ENCODE assay signal across 27 cellular contexts in genomic region chr5:175733017-175733416, GRCh38.
"Had no signal": no experiment of that assay in that cellular context is flagged by ENCODE, and none has a peak within 500 bp of the region (broad histone marks: within the 10 kb centered on the region; RNA-seq: fewer than 3 reads in every experiment).

No MANE protein-coding gene starts in this region.

- H3K36me3 ChIP-seq: esophagus muscularis mucosa, gastroesophageal sphincter, right lobe of liver, suprapubic skin, transverse colon, upper lobe of right lung, uterus had no signal

- DNase-seq: effector CD4-positive, alpha-beta T cell; foreskin keratinocyte; glutamatergic neuron; natural killer cell; right lobe of liver; stimulated activated CD4-positive, alpha-beta T cell treated with anti-CD3 and anti-CD28 coated beads, Interleukin-12 subunit alpha, Interleukin-12 subunit beta, amount 100 ng/mL, for 4 hours; stimulated activated CD4-positive, alpha-beta T cell treated with anti-CD3 and anti-CD28 coated beads, Interleukin-1b, Interleukin-23, amount 100 ng/mL, for 48 hours; stimulated activated CD4-positive, alpha-beta T cell treated with anti-CD3 and anti-CD28 coated beads, Interleukin-4, amount 100 ng/mL, for 1 hour; stimulated activated CD8-positive, alpha-beta memory T cell treated with anti-CD3 and anti-CD28 coated beads, Interleukin-4, amount 100 ng/mL, for 48 hours; stimulated activated naive CD4-positive, alpha-beta T cell; stimulated activated naive CD8-positive, alpha-beta T cell treated with anti-CD3 and anti-CD28 coated beads, Interleukin-15, amount 100 ng/mL, for 72 hours; transverse colon; upper lobe of right lung; uterus had no signal

- H3K9me3 ChIP-seq: right lobe of liver, suprapubic skin, transverse colon, upper lobe of right lung, uterus had no signal

- H3K36me3 Mint-ChIP-seq: memory B cell, natural killer cell had no signal

- H3K4me2 ChIP-seq: smooth muscle cell had no signal

- H3K4me1 ChIP-seq: foreskin keratinocyte, right lobe of liver, transverse colon, upper lobe of right lung, uterus had no signal

- H3K9me3 Mint-ChIP-seq: memory B cell; natural killer cell; stimulated activated naive CD8-positive, alpha-beta T cell treated with anti-CD3 and anti-CD28 coated beads, Interleukin-15, amount 100 ng/mL, for 72 hours had no signal

- H3K4me3 ChIP-seq: dorsolateral prefrontal cortex, esophagus muscularis mucosa, gastroesophageal sphincter, lung, right lobe of liver, smooth muscle cell, suprapubic skin, transverse colon, upper lobe of right lung, uterus had no signal

- FAIRE-seq: colon, endothelial cell of umbilical vein, keratinocyte had no signal

- H3K27me3 ChIP-seq: foreskin keratinocyte, uterus had no signal

- H3K27ac Mint-ChIP-seq: memory B cell; natural killer cell; progenitor cell of endocrine pancreas; stimulated activated naive CD8-positive, alpha-beta T cell treated with anti-CD3 and anti-CD28 coated beads, Interleukin-15, amount 100 ng/mL, for 72 hours had no signal

- H3K27ac ChIP-seq: esophagus muscularis mucosa, foreskin keratinocyte, gastroesophageal sphincter, parathyroid adenoma, right lobe of liver, suprapubic skin, transverse colon, upper lobe of right lung, uterus had no signal

- ATAC-seq: foreskin keratinocyte; gastroesophageal sphincter; left lobe of liver; natural killer cell; right lobe of liver; stimulated activated naive CD8-positive, alpha-beta T cell treated with anti-CD3 and anti-CD28 coated beads, Interleukin-15, amount 100 ng/mL, for 72 hours; upper lobe of right lung had no signal

- H3K4me3 Mint-ChIP-seq: memory B cell; natural killer cell; stimulated activated naive CD8-positive, alpha-beta T cell treated with anti-CD3 and anti-CD28 coated beads, Interleukin-15, amount 100 ng/mL, for 72 hours had no signal
